In genomic region chr5:11422342-11422741, GRCh38 we compare ENCODE assay signal across 19 cellular contexts.
A peak's percentile ranks its signal among the peaks of the same experiment; 100 is the strongest.
DNase-seq lines count a peak whose midpoint lies in the region; ATAC-seq and TF ChIP-seq lines count a peak whose summit lies in the region.
"Had no signal": no experiment of that assay in that cellular context is flagged by ENCODE, and none has a peak within 500 bp of the region (broad histone marks: within the 10 kb centered on the region; RNA-seq: fewer than 3 reads in every experiment).

No MANE protein-coding gene starts in this region.

- no peak overlapping the region for H4K8ac ChIP-seq in neuronal stem cell (ENCODE audit: low read depth, low read length)

- intact Hi-C loops in right cardiac atrium (cut with DNase I) = no loop called here
- intact Hi-C loops in left ventricle myocardium inferior (cut with micrococcal nuclease) = no loop called here
- intact Hi-C loops in OCI-LY7 (cut with micrococcal nuclease; ENCODE audit: unreplicated experiment) = no loop called here

- TF ChIP-seq CTCF in left ventricle myocardium inferior (IDR thresholded peaks at IDR 0.05; ENCODE audit: borderline replicate concordance) (no peak), brain (conservative IDR thresholded peaks at IDR 0.05) (no peak), glutamatergic neuron (IDR thresholded peaks at IDR 0.05; ENCODE audit: partially characterized antibody, unreplicated experiment) (no peak), OCI-LY7 (conservative IDR thresholded peaks at IDR 0.05; ENCODE audit: low read length) (no peak)

- H3K27me3 Mint-ChIP-seq in brain (no peaks in the 10 kb centered on the region), glutamatergic neuron (ENCODE audit: unreplicated experiment) (peaks cover 3% of the 10 kb centered on the region)
- H3K27me3 Mint-ChIP-seq: B cell; CD4-positive, alpha-beta T cell had no signal

- no peak overlapping the region for H2BK15ac ChIP-seq in neuronal stem cell (ENCODE audit: low read length)

- H3K4ac ChIP-seq in neuronal stem cell (ENCODE audit: low read length) = no peak overlapping the region

- no TSS peak for BruUV-seq in OCI-LY7 (replicated peaks; lab: Mats Ljungman, UMichigan)

- peak overlapping the region; percentile 33 for H3K18ac ChIP-seq in neuronal stem cell (ENCODE audit: low read length)

- no peak overlapping the region for H2BK12ac ChIP-seq in neuronal stem cell (ENCODE audit: low read length)

- H3K9me3 Mint-ChIP-seq in brain (peaks cover 1 to 8% (median 6%) of the 10 kb centered on the region in 5 experiments), glutamatergic neuron (ENCODE audit: unreplicated experiment) (peaks cover 3% of the 10 kb centered on the region)

- H3K27ac Mint-ChIP-seq in brain (peak overlapping the region in 3 of 5 experiments; percentile 12 to 81 (median 62)), glutamatergic neuron (ENCODE audit: unreplicated experiment) (peak overlapping the region; percentile 1)
- H3K27ac Mint-ChIP-seq: B cell; CD4-positive, alpha-beta T cell; CD8-positive, alpha-beta T cell had no signal

- H3K79me1 ChIP-seq in neuronal stem cell (ENCODE audit: low read depth, low read length) = no peaks in the 10 kb centered on the region

- H3K36me3 Mint-ChIP-seq in brain = peaks cover 7% of the 10 kb centered on the region
- no peaks in the 10 kb centered on the region for H3K36me3 Mint-ChIP-seq in glutamatergic neuron (ENCODE audit: unreplicated experiment)
- H3K36me3 Mint-ChIP-seq: CD8-positive, alpha-beta T cell had no signal

- H2BK120ac ChIP-seq in neuronal stem cell (ENCODE audit: low read depth, low read length) = no peak overlapping the region

- peak in 2 of 3 donors; percentile 48 to 50 for DNase-seq in right cardiac atrium
- DNase-seq in left ventricle myocardium inferior = no peak
- DNase-seq in glutamatergic neuron = no peak
- no peak for DNase-seq in neuronal stem cell (ENCODE audit: low spot score)
- DNase-seq in NK-92 treated with Interleukin-12 subunit alpha and Interleukin-12 subunit beta, amount 100 ng/mL, for 24 hours (lab: John Stamatoyannopoulos, UW) = no peak
- no peak for DNase-seq in SIG-M5 treated with dmso at 0.1 percent for 504 hours (lab: John Stamatoyannopoulos, UW; ENCODE audit: unreplicated experiment)
- DNase-seq in OCI-LY7 (ENCODE audit: low spot score) = no peak
- DNase-seq: 8988T; ACHN; Caco-2; Calu3; CD4-positive, alpha-beta T cell; CD8-positive, alpha-beta T cell; DMS79 treated with DMSO at 0.1 percent for 48 hours; GF-D8 had no signal

- H3K23ac ChIP-seq in neuronal stem cell (ENCODE audit: low read depth, low read length, poor library complexity) = no peak overlapping the region

- no peak overlapping the region for H2BK5ac ChIP-seq in neuronal stem cell (ENCODE audit: low read length)

- no peak overlapping the region for H3K27ac ChIP-seq in right cardiac atrium (ENCODE audit: low read length)
- no peak overlapping the region for H3K27ac ChIP-seq in left ventricle myocardium inferior (replicated peaks)
- H3K27ac ChIP-seq in neuronal stem cell (replicated peaks; ENCODE audit: low read length) = no peak overlapping the region
- no peak overlapping the region for H3K27ac ChIP-seq in OCI-LY7 (ENCODE audit: low read depth, low read length, poor library complexity, severe bottlenecking)
- H3K27ac ChIP-seq: BLaER1 treated with 17β-estradiol and CSF1 and Interleukin-3, amounts not matched to agents 10 nM and 100 nM; C4-2B had no signal

- no peak overlapping the region for H4K91ac ChIP-seq in neuronal stem cell (ENCODE audit: low read depth, low read length, poor library complexity)

- no peaks in the 10 kb centered on the region for H3K79me2 ChIP-seq in OCI-LY7 (ENCODE audit: insufficient read depth, low read depth, low read length)

- peaks cover 27% of the 10 kb centered on the region for H3K4me1 Mint-ChIP-seq in brain
- peaks cover 13% of the 10 kb centered on the region for H3K4me1 Mint-ChIP-seq in glutamatergic neuron (ENCODE audit: low read depth, unreplicated experiment)
- H3K4me1 Mint-ChIP-seq: B cell had no signal

- H3K9me2 ChIP-seq in OCI-LY7 (ENCODE audit: insufficient read depth, low read length) = no peaks in the 10 kb centered on the region

- H3K4me3 Mint-ChIP-seq in brain (peak overlapping the region in 1 of 5 experiments; percentile 15), glutamatergic neuron (ENCODE audit: unreplicated experiment) (no peak overlapping the region)
- H3K4me3 Mint-ChIP-seq: B cell; CD4-positive, alpha-beta T cell; CD8-positive, alpha-beta T cell had no signal

- POLR2A ChIA-PET in OCI-LY7 (lab: Charles Lee) = no interaction called here

- H3K4me1 ChIP-seq in right cardiac atrium (ENCODE audit: control insufficient read depth, insufficient read depth, low read length) (no peaks in the 10 kb centered on the region), left ventricle myocardium inferior (no peaks in the 10 kb centered on the region), neuronal stem cell (ENCODE audit: control insufficient read depth in 2 of 2, insufficient read depth in 1 of 2, low read depth in 1 of 2, low read length in 2 of 2) (peaks cover 0 to 3% of the 10 kb centered on the region in 2 donors), OCI-LY7 (ENCODE audit: insufficient read depth, low read length, poor library complexity, severe bottlenecking) (no peaks in the 10 kb centered on the region)
- H3K4me1 ChIP-seq: BLaER1 treated with 17β-estradiol and CSF1 and Interleukin-3, amounts not matched to agents 10 nM and 100 nM; Caco-2 had no signal

- no peak for ATAC-seq in right cardiac atrium
- ATAC-seq: CD8-positive, alpha-beta T cell had no signal

- H3K4me3 ChIP-seq in right cardiac atrium (ENCODE audit: low read length) = no peak overlapping the region
- no peak overlapping the region for H3K4me3 ChIP-seq in left ventricle myocardium inferior
- no peak overlapping the region for H3K4me3 ChIP-seq in neuronal stem cell (ENCODE audit: low read length in 2 of 2)
- H3K4me3 ChIP-seq in OCI-LY7 (ENCODE audit: low read depth, low read length, poor library complexity, severe bottlenecking) = no peak overlapping the region
- H3K4me3 ChIP-seq: BLaER1 treated with 17β-estradiol and CSF1 and Interleukin-3, amounts not matched to agents 10 nM and 100 nM had no signal

- WGBS in right cardiac atrium = 48% methylated on average over 6 of the region's 6 CpGs
- WGBS in neuronal stem cell (ENCODE audit: extremely low coverage in 2 of 2, insufficient read length in 2 of 2, insufficient replicate concordance in 1 of 2), 2 donors = no CpG with 5 or more reads among the region's 6 CpGs

- H2AFZ ChIP-seq in neuronal stem cell (ENCODE audit: low read length) = no peak overlapping the region
- H2AFZ ChIP-seq in OCI-LY7 (ENCODE audit: low read length) = no peak overlapping the region

- H2AK5ac ChIP-seq in neuronal stem cell (ENCODE audit: low read depth, low read length) = no peak overlapping the region

- H3K4me2 ChIP-seq in neuronal stem cell (ENCODE audit: insufficient read depth, low read length, poor library complexity, severe bottlenecking) = no peak overlapping the region
- no peak overlapping the region for H3K4me2 ChIP-seq in OCI-LY7 (ENCODE audit: low read length)
- H3K4me2 ChIP-seq: BLaER1 treated with 17β-estradiol and CSF1 and Interleukin-3, amounts not matched to agents 10 nM and 100 nM had no signal

- H3K27me3 ChIP-seq in right cardiac atrium (ENCODE audit: control insufficient read depth, insufficient read depth) (no peaks in the 10 kb centered on the region), left ventricle myocardium inferior (ENCODE audit: low read depth) (no peaks in the 10 kb centered on the region), neuronal stem cell (ENCODE audit: control insufficient read depth in 3 of 3, insufficient read depth in 3 of 3, low read depth in 1 of 3, low read length in 3 of 3) (no peaks in the 10 kb centered on the region)
- H3K27me3 ChIP-seq: BLaER1 treated with 17β-estradiol and CSF1 and Interleukin-3, amounts not matched to agents 10 nM and 100 nM had no signal

- H3K36me3 ChIP-seq in left ventricle myocardium inferior (no peaks in the 10 kb centered on the region), neuronal stem cell (replicated peaks in 1 of 2; ENCODE audit: control insufficient read depth in 2 of 2, insufficient read depth in 2 of 2, low read length in 2 of 2) (no peaks in the 10 kb centered on the region), OCI-LY7 (ENCODE audit: insufficient read depth, low read length) (no peaks in the 10 kb centered on the region)
- H3K36me3 ChIP-seq: BLaER1 treated with 17β-estradiol and CSF1 and Interleukin-3, amounts not matched to agents 10 nM and 100 nM had no signal

- no peak overlapping the region for H3K14ac ChIP-seq in neuronal stem cell (ENCODE audit: low read length)

- CTCF ChIA-PET in OCI-LY7 (lab: Charles Lee; ENCODE audit: unreplicated experiment) = no interaction called here

- H4K20me1 ChIP-seq in OCI-LY7 (ENCODE audit: insufficient read depth, low read length) = no peaks in the 10 kb centered on the region
- H4K20me1 ChIP-seq: BLaER1 treated with 17β-estradiol and CSF1 and Interleukin-3, amounts not matched to agents 10 nM and 100 nM had no signal

- H3K9me3 ChIP-seq in right cardiac atrium (ENCODE audit: control insufficient read depth, low read length) (peaks cover 2% of the 10 kb centered on the region), left ventricle myocardium inferior (replicated peaks) (peaks cover 3% of the 10 kb centered on the region), neuronal stem cell (replicated peaks in 1 of 2; ENCODE audit: control insufficient read depth in 2 of 2, insufficient read depth in 1 of 2, low read depth in 1 of 2, low read length in 2 of 2) (peaks cover 0 to 10% of the 10 kb centered on the region in 2 donors), OCI-LY7 (ENCODE audit: low read length) (0 out of 2 replicates have a peak, but pooled peaks cover 4% of the 10 kb centered on the region)
- H3K9me3 ChIP-seq: Caco-2 had no signal

- no peak overlapping the region for H3K9ac ChIP-seq in neuronal stem cell (ENCODE audit: low read depth, low read length, poor library complexity)
- H3K9ac ChIP-seq: BLaER1 treated with 17β-estradiol and CSF1 and Interleukin-3, amounts not matched to agents 10 nM and 100 nM had no signal

Comparison
In these comparisons a context has a peak if more than half of its experiments do, and no peak if none do; other contexts are left out.
1. DNase-seq: peak in right cardiac atrium (2 of 3); none in left ventricle myocardium inferior (single experiment), glutamatergic neuron (single experiment), neuronal stem cell (single experiment), NK-92 treated with Interleukin-12 subunit alpha and Interleukin-12 subunit beta, amount 100 ng/mL, for 24 hours (single experiment), SIG-M5 treated with dmso at 0.1 percent for 504 hours (single experiment) and OCI-LY7 (single experiment).